ENCODE assay signal across 16 cellular contexts in genomic region chrY:21259707-21260106, GRCh38.
DNase-seq lines count a peak whose midpoint lies in the region; ATAC-seq and TF ChIP-seq lines count a peak whose summit lies in the region.
"Had no signal": no experiment of that assay in that cellular context is flagged by ENCODE, and none has a peak within 500 bp of the region (broad histone marks: within the 10 kb centered on the region; RNA-seq: fewer than 3 reads in every experiment).

No MANE protein-coding gene starts in this region.

- DNase-seq in activated CD4-positive, alpha-beta T cell treated with anti-CD3 and anti-CD28 coated beads, Interleukin-2, amount 10 ng/mL, durations not matched to agents 24 days and 14 days: no peak
- no peak for DNase-seq in activated CD4-positive, alpha-beta T cell treated with anti-CD3 and anti-CD28 coated beads for 48 hours
- DNase-seq in stimulated activated naive CD8-positive, alpha-beta T cell treated with anti-CD3 and anti-CD28 coated beads, Interleukin-15, amount 100 ng/mL, for 72 hours: no peak
- no peak for DNase-seq in stimulated activated naive CD8-positive, alpha-beta T cell treated with anti-CD3 and anti-CD28 coated beads, Interleukin-15, Interleukin-2, amounts not matched to agents 100 U/mL and 50 U/mL, for 24 hours
- DNase-seq in activated T-helper 2 cell treated with anti-CD3 and anti-CD28 coated beads, Interferon-gamma antibody, Interleukin-2, Interleukin-4, amounts not matched to agents 10 μg/mL and 5 μg/mL and 100 μg/mL, durations not matched to agents 14 hours and 24 hours and 36 hours (ENCODE audit: low spot score): no peak
- DNase-seq in upper lobe of left lung (no peak), NCI-H1436 treated with DMSO at 0.1 percent for 48 hours (lab: John Stamatoyannopoulos, UW) (no peak), OCI-M2 (lab: John Stamatoyannopoulos, UW; ENCODE audit: unreplicated experiment) (no peak)
- DNase-seq: DMS79, Karpas-422, NCI-H1694 treated with DMSO at 0.1 percent for 48 hours, NCI-H2081 treated with DMSO at 0.1 percent for 48 hours, NCI-H2171 treated with DMSO at 0.1 percent for 48 hours, NCI-H524 treated with DMSO at 0.1 percent for 48 hours, NCI-H82 had no signal

- no peaks in the 10 kb centered on the region for H3K36me3 Mint-ChIP-seq in activated CD4-positive, alpha-beta T cell treated with anti-CD3 and anti-CD28 coated beads, Interleukin-2, amount 10 ng/mL, durations not matched to agents 24 days and 14 days (ENCODE audit: low read depth)
- H3K36me3 Mint-ChIP-seq in activated T-helper 2 cell treated with anti-CD3 and anti-CD28 coated beads, Interferon-gamma antibody, Interleukin-2, Interleukin-4, amounts not matched to agents 10 μg/mL and 5 μg/mL and 100 μg/mL, durations not matched to agents 14 hours and 24 hours and 36 hours (ENCODE audit: low read depth): peaks cover 9% of the 10 kb centered on the region
- H3K36me3 Mint-ChIP-seq: CD14-positive monocyte had no signal

- no peak for TF ChIP-seq EP300 in upper lobe of left lung (IDR thresholded peaks at IDR 0.05)

- ATAC-seq in stimulated activated naive CD8-positive, alpha-beta T cell treated with anti-CD3 and anti-CD28 coated beads, Interleukin-15, amount 100 ng/mL, for 72 hours: peak; percentile 53
- ATAC-seq in stimulated activated naive CD8-positive, alpha-beta T cell treated with anti-CD3 and anti-CD28 coated beads, Interleukin-15, Interleukin-2, amounts not matched to agents 100 U/mL and 50 U/mL, for 24 hours: no peak
- ATAC-seq in upper lobe of left lung (ENCODE audit: low FRiP score in 2 of 2): no peak

- H3K4me3 ChIP-seq in upper lobe of left lung: no peak overlapping the region

- peak overlapping the region; percentile 53 for H3K27ac Mint-ChIP-seq in activated CD4-positive, alpha-beta T cell treated with anti-CD3 and anti-CD28 coated beads, Interleukin-2, amount 10 ng/mL, durations not matched to agents 24 days and 14 days
- no peak overlapping the region for H3K27ac Mint-ChIP-seq in stimulated activated naive CD8-positive, alpha-beta T cell treated with anti-CD3 and anti-CD28 coated beads, Interleukin-15, amount 100 ng/mL, for 72 hours
- peak overlapping the region; percentile 42 for H3K27ac Mint-ChIP-seq in activated T-helper 2 cell treated with anti-CD3 and anti-CD28 coated beads, Interferon-gamma antibody, Interleukin-2, Interleukin-4, amounts not matched to agents 10 μg/mL and 5 μg/mL and 100 μg/mL, durations not matched to agents 14 hours and 24 hours and 36 hours

- no peaks in the 10 kb centered on the region for H3K27me3 Mint-ChIP-seq in activated CD4-positive, alpha-beta T cell treated with anti-CD3 and anti-CD28 coated beads, Interleukin-2, amount 10 ng/mL, durations not matched to agents 24 days and 14 days
- H3K27me3 Mint-ChIP-seq in stimulated activated naive CD8-positive, alpha-beta T cell treated with anti-CD3 and anti-CD28 coated beads, Interleukin-15, amount 100 ng/mL, for 72 hours: no peaks in the 10 kb centered on the region
- H3K27me3 Mint-ChIP-seq in activated T-helper 2 cell treated with anti-CD3 and anti-CD28 coated beads, Interferon-gamma antibody, Interleukin-2, Interleukin-4, amounts not matched to agents 10 μg/mL and 5 μg/mL and 100 μg/mL, durations not matched to agents 14 hours and 24 hours and 36 hours (ENCODE audit: low read depth): no peaks in the 10 kb centered on the region

- peaks cover 16% of the 10 kb centered on the region for H3K4me1 Mint-ChIP-seq in activated CD4-positive, alpha-beta T cell treated with anti-CD3 and anti-CD28 coated beads, Interleukin-2, amount 10 ng/mL, durations not matched to agents 24 days and 14 days
- H3K4me1 Mint-ChIP-seq in stimulated activated naive CD8-positive, alpha-beta T cell treated with anti-CD3 and anti-CD28 coated beads, Interleukin-15, amount 100 ng/mL, for 72 hours: peaks cover 10% of the 10 kb centered on the region
- peaks cover 34% of the 10 kb centered on the region for H3K4me1 Mint-ChIP-seq in activated T-helper 2 cell treated with anti-CD3 and anti-CD28 coated beads, Interferon-gamma antibody, Interleukin-2, Interleukin-4, amounts not matched to agents 10 μg/mL and 5 μg/mL and 100 μg/mL, durations not matched to agents 14 hours and 24 hours and 36 hours (ENCODE audit: low read depth)

- no peaks in the 10 kb centered on the region for H3K4me1 ChIP-seq in upper lobe of left lung

- TF ChIP-seq CTCF in upper lobe of left lung (IDR thresholded peaks at IDR 0.05): no peak

- intact Hi-C loops in activated CD4-positive, alpha-beta T cell treated with anti-CD3 and anti-CD28 coated beads, Interleukin-2, amount 10 ng/mL, durations not matched to agents 24 days and 14 days (cut with micrococcal nuclease): loop anchor here (5.0 kb wide), 1 partner anchor 702 kb away; no protein-coding TSS in a partner anchor
- intact Hi-C loops in activated T-helper 2 cell treated with anti-CD3 and anti-CD28 coated beads, Interferon-gamma antibody, Interleukin-2, Interleukin-4, amounts not matched to agents 10 μg/mL and 5 μg/mL and 100 μg/mL, durations not matched to agents 14 hours and 24 hours and 36 hours (cut with micrococcal nuclease): loop anchor here (2.0 to 10.0 kb wide), 5 partner anchors 152 to 685 kb away; partner anchors contain the start of gene EIF1AY

- H3K27ac ChIP-seq in upper lobe of left lung: no peak overlapping the region

- no peaks in the 10 kb centered on the region for H3K9me3 Mint-ChIP-seq in activated CD4-positive, alpha-beta T cell treated with anti-CD3 and anti-CD28 coated beads, Interleukin-2, amount 10 ng/mL, durations not matched to agents 24 days and 14 days
- H3K9me3 Mint-ChIP-seq in stimulated activated naive CD8-positive, alpha-beta T cell treated with anti-CD3 and anti-CD28 coated beads, Interleukin-15, amount 100 ng/mL, for 72 hours: no peaks in the 10 kb centered on the region
- H3K9me3 Mint-ChIP-seq in activated T-helper 2 cell treated with anti-CD3 and anti-CD28 coated beads, Interferon-gamma antibody, Interleukin-2, Interleukin-4, amounts not matched to agents 10 μg/mL and 5 μg/mL and 100 μg/mL, durations not matched to agents 14 hours and 24 hours and 36 hours: no peaks in the 10 kb centered on the region
- H3K9me3 Mint-ChIP-seq: CD14-positive monocyte had no signal

- H3K27me3 ChIP-seq in upper lobe of left lung: no peaks in the 10 kb centered on the region

- H3K4me3 Mint-ChIP-seq in activated CD4-positive, alpha-beta T cell treated with anti-CD3 and anti-CD28 coated beads, Interleukin-2, amount 10 ng/mL, durations not matched to agents 24 days and 14 days: no peak overlapping the region
- no peak overlapping the region for H3K4me3 Mint-ChIP-seq in stimulated activated naive CD8-positive, alpha-beta T cell treated with anti-CD3 and anti-CD28 coated beads, Interleukin-15, amount 100 ng/mL, for 72 hours
- no peak overlapping the region for H3K4me3 Mint-ChIP-seq in activated T-helper 2 cell treated with anti-CD3 and anti-CD28 coated beads, Interferon-gamma antibody, Interleukin-2, Interleukin-4, amounts not matched to agents 10 μg/mL and 5 μg/mL and 100 μg/mL, durations not matched to agents 14 hours and 24 hours and 36 hours (ENCODE audit: low read depth)
- H3K4me3 Mint-ChIP-seq: CD14-positive monocyte had no signal

- no peak for TF ChIP-seq POLR2A in upper lobe of left lung (IDR thresholded peaks at IDR 0.05)

- no peaks in the 10 kb centered on the region for H3K36me3 ChIP-seq in upper lobe of left lung

- 67% methylated on average over 1 of the region's 1 CpG; no CpG with 5 or more reads in 1 of the 2 donors for WGBS in upper lobe of left lung, 2 donors

- H3K9me3 ChIP-seq in upper lobe of left lung: no peaks in the 10 kb centered on the region

Comparison
In these comparisons a context has a peak if more than half of its experiments do, and no peak if none do; other contexts are left out.
1. H3K27ac Mint-ChIP-seq: peak in activated CD4-positive, alpha-beta T cell treated with anti-CD3 and anti-CD28 coated beads, Interleukin-2, amount 10 ng/mL, durations not matched to agents 24 days and 14 days (single experiment) and activated T-helper 2 cell treated with anti-CD3 and anti-CD28 coated beads, Interferon-gamma antibody, Interleukin-2, Interleukin-4, amounts not matched to agents 10 μg/mL and 5 μg/mL and 100 μg/mL, durations not matched to agents 14 hours and 24 hours and 36 hours (single experiment); none in stimulated activated naive CD8-positive, alpha-beta T cell treated with anti-CD3 and anti-CD28 coated beads, Interleukin-15, amount 100 ng/mL, for 72 hours (0 of 2).